In genomic region chr18:57837917-57838548, GRCh38 we compare ENCODE assay signal across 8 cellular contexts. TPM values are rescaled to one million over a fixed set of nuclear protein-coding genes. Genes with fewer than 3 reads are reported as not detected.
DNase-seq lines count a peak whose midpoint lies in the region; ATAC-seq and TF ChIP-seq lines count a peak whose summit lies in the region.

No MANE protein-coding gene starts in this region.

- no peak overlapping the region for H3K4me3 Mint-ChIP-seq in GM23338

- no peaks in the 10 kb centered on the region for H4K20me1 ChIP-seq in GM23338 (replicated peaks; ENCODE audit: insufficient read depth)
- no peaks in the 10 kb centered on the region for H4K20me1 ChIP-seq in OCI-LY3 (ENCODE audit: insufficient read depth, low read length)

- H3K4me2 ChIP-seq in GM23338 (no peak overlapping the region), OCI-LY3 (ENCODE audit: low read length) (peak overlapping the region; percentile 61)

- H3K4me1 ChIP-seq in GM23338 (ENCODE audit: insufficient read depth) (no peaks in the 10 kb centered on the region), OCI-LY3 (ENCODE audit: low read length) (peaks cover 90% of the 10 kb centered on the region), upper lobe of right lung (no peaks in the 10 kb centered on the region)

- H3K9me3 ChIP-seq in OCI-LY3 (ENCODE audit: insufficient read depth, low read length) (no peaks in the 10 kb centered on the region), upper lobe of right lung (no peaks in the 10 kb centered on the region)

- H3K9me3 Mint-ChIP-seq in GM23338 = no peaks in the 10 kb centered on the region

- H2AFZ ChIP-seq in GM23338 = peak overlapping the region; percentile 80
- H2AFZ ChIP-seq in OCI-LY3 (ENCODE audit: low read depth, low read length) = peak overlapping the region; percentile 4; the same call in 1 of the 2 replicates

- no peak for TF ChIP-seq POLR2A in GM18505 (IDR thresholded peaks at IDR 0.05; ENCODE audit: borderline replicate concordance, extremely low read depth, insufficient read depth, insufficient read length)

- no peaks in the 10 kb centered on the region for H3K27me3 ChIP-seq in GM23338 (ENCODE audit: insufficient read depth)
- peaks cover 10% of the 10 kb centered on the region; the same call in 1 of the 2 replicates for H3K27me3 ChIP-seq in OCI-LY3 (ENCODE audit: low read depth, low read length)
- H3K27me3 ChIP-seq in upper lobe of right lung = no peaks in the 10 kb centered on the region

- H3K36me3 ChIP-seq in GM23338 (ENCODE audit: insufficient read depth) = no peaks in the 10 kb centered on the region
- H3K36me3 ChIP-seq in OCI-LY3 (replicated peaks; ENCODE audit: low read depth, low read length) = no peaks in the 10 kb centered on the region
- no peaks in the 10 kb centered on the region for H3K36me3 ChIP-seq in upper lobe of right lung

- ATAC-seq in GM18505 (IDR thresholded peaks at IDR 0.05; ENCODE audit: unreplicated experiment) (peak; percentile 92), GM23338 (peak; percentile 33; the same call in 2 of the 3 replicates), upper lobe of right lung (no peak)

- H3K27ac ChIP-seq in GM23338 (ENCODE audit: low read depth) (no peak overlapping the region), OCI-LY3 (ENCODE audit: low read length) (peak overlapping the region; percentile 84), upper lobe of right lung (no peak overlapping the region)

- TF ChIP-seq CTCF in GM23338 (conservative IDR thresholded peaks at IDR 0.05; ENCODE audit: low read depth in 2 of 2) (no peak), OCI-LY3 (IDR thresholded peaks at IDR 0.05; ENCODE audit: low read depth, low read length) (no peak), upper lobe of right lung (IDR thresholded peaks at IDR 0.05) (no peak)

- H3K79me2 ChIP-seq in GM23338 (replicated peaks; ENCODE audit: insufficient read depth) (no peaks in the 10 kb centered on the region), OCI-LY3 (ENCODE audit: low read length) (no peaks in the 10 kb centered on the region)

- CTCF ChIA-PET in HEK293T (lab: Yijun Ruan, JAX) = no interaction called here

- peak overlapping the region; percentile 53 for H3K9ac ChIP-seq in OCI-LY3 (ENCODE audit: low read length)

- no peaks in the 10 kb centered on the region for H3K36me3 Mint-ChIP-seq in GM23338 (ENCODE audit: low read depth)

- H3K27me3 Mint-ChIP-seq in GM23338 (ENCODE audit: insufficient read depth, low read depth, poor library complexity) = no peaks in the 10 kb centered on the region

- no peak overlapping the region for H3K27ac Mint-ChIP-seq in GM23338

- H3K4me3 ChIP-seq in GM23338 (no peak overlapping the region), OCI-LY3 (ENCODE audit: low read length) (peak overlapping the region; percentile 44), upper lobe of right lung (no peak overlapping the region)

- no peaks in the 10 kb centered on the region for H3K9me2 ChIP-seq in GM23338 (ENCODE audit: insufficient read depth)

- intact Hi-C loops in upper lobe of right lung (cut with DNase I) = no loop called here

- H3F3A ChIP-seq in GM23338 (replicated peaks; ENCODE audit: low read depth) = no peaks in the 10 kb centered on the region

- no peak for DNase-seq in GM23338 (ENCODE audit: low spot score)
- peak; percentile 54 for DNase-seq in left kidney (ENCODE audit: low read depth, low spot score)
- no peak for DNase-seq in T-helper 9 cell
- DNase-seq in NCI-H510A treated with DMSO at 0.1 percent for 48 hours (lab: John Stamatoyannopoulos, UW) = no peak
- DNase-seq in HEK293T (ENCODE audit: extremely low spot score) = no peak
- DNase-seq in upper lobe of right lung = no peak

- H3K4me1 Mint-ChIP-seq in GM23338 = peaks cover under 1% of the 10 kb centered on the region; the same call in 1 of the 3 replicates

- POLR2A ChIA-PET in HEK293T (lab: Yijun Ruan, JAX) = no interaction called here

TF ChIP-seq in GM23338, 12 proteins besides CTCF, POLR2A, EP300 and RAD21:
- TF ChIP-seq ETS1 (IDR thresholded peaks at IDR 0.05) = no peak

TF ChIP-seq in HEK293T, 16 proteins besides CTCF, POLR2A, EP300 and RAD21:
- TF ChIP-seq ZNF384 (IDR thresholded peaks at IDR 0.05) (no peak), TARDBP (IDR thresholded peaks at IDR 0.05) (no peak), FOXK2 (IDR thresholded peaks at IDR 0.05) (no peak), ARNT (IDR thresholded peaks at IDR 0.05) (no peak), SP1 (IDR thresholded peaks at IDR 0.05) (no peak), BHLHE40 (IDR thresholded peaks at IDR 0.05; ENCODE audit: borderline replicate concordance) (no peak), SUZ12 (IDR thresholded peaks at IDR 0.05) (no peak), PKNOX1 (IDR thresholded peaks at IDR 0.05) (no peak), CTBP1 (IDR thresholded peaks at IDR 0.05; ENCODE audit: borderline replicate concordance) (no peak), FOXA1 (IDR thresholded peaks at IDR 0.05) (no peak), HDGF (IDR thresholded peaks at IDR 0.05; ENCODE audit: borderline replicate concordance) (no peak), NFRKB (IDR thresholded peaks at IDR 0.05) (no peak), L3MBTL2 (conservative IDR thresholded peaks at IDR 0.05) (no peak), FOXM1 (IDR thresholded peaks at IDR 0.05; ENCODE audit: borderline replicate concordance) (no peak), ELF4 (IDR thresholded peaks at IDR 0.05) (no peak), LEF1 (IDR thresholded peaks at IDR 0.05; ENCODE audit: borderline replicate concordance) (no peak)

RNA-seq across cellular contexts. Expression of gene ATP8B1, which starts 34.9 kb away (rescaled TPM):
- total RNA-seq in GM23338 (2014; rRNA removed; shearing (Covaris generic)) = 3.0 and 3.9 TPM in 2 replicates
- polyA plus RNA-seq in GM23338 (2016; fragmentation: Nextera tagmentation; extraction: Ambion mirVana) = 1.0 and 1.7 TPM in 2 replicates
- 30.7 TPM for total RNA-seq in upper lobe of right lung
